ENCODE assay signal across 10 cellular contexts in genomic region chr17:45332989-45333701, GRCh38. TPM values are rescaled to one million over a fixed set of nuclear protein-coding genes. Genes with fewer than 3 reads are reported as not detected.
DNase-seq lines count a peak whose midpoint lies in the region; ATAC-seq and TF ChIP-seq lines count a peak whose summit lies in the region.
"Had no signal": no experiment of that assay in that cellular context is flagged by ENCODE, and none has a peak within 500 bp of the region (broad histone marks: within the 10 kb centered on the region; RNA-seq: fewer than 3 reads in every experiment).

No MANE protein-coding gene starts in this region.

- H3K36me3 ChIP-seq in endodermal cell (ENCODE audit: control insufficient read depth, insufficient read depth, low read length) (no peaks in the 10 kb centered on the region), subcutaneous abdominal adipose tissue (ENCODE audit: control insufficient read depth in 5 of 5, insufficient read depth in 5 of 5, low read length in 5 of 5) (no peaks in the 10 kb centered on the region)
- H3K36me3 ChIP-seq: adrenal gland had no signal

- 73 to 86% methylated on average over 1 to 4 of the region's 4 CpGs for WGBS in endodermal cell (ENCODE audit: insufficient coverage in 1 of 2, insufficient read length in 1 of 2), 2 experiments

- H3K9ac ChIP-seq in endodermal cell (ENCODE audit: extremely low read depth, low read length, poor library complexity, severe bottlenecking) (no peak overlapping the region), subcutaneous abdominal adipose tissue (ENCODE audit: low read length in 5 of 5) (no peak overlapping the region)

- H3K27ac Mint-ChIP-seq in activated CD4-positive, alpha-beta memory T cell treated with anti-CD3 and anti-CD28 coated beads for 36 hours = no peak overlapping the region
- H3K27ac Mint-ChIP-seq in activated CD4-positive, alpha-beta memory T cell treated with anti-CD3 and anti-CD28 coated beads, Interleukin-2, amount 10 ng/mL, durations not matched to agents 7 days and 5 days = no peak overlapping the region
- peak overlapping the region; percentile 83 for H3K27ac Mint-ChIP-seq in endodermal cell
- H3K27ac Mint-ChIP-seq in activated naive CD4-positive, alpha-beta T cell treated with anti-CD3 and anti-CD28 coated beads for 36 hours = no peak overlapping the region

- no peak for TF ChIP-seq CTCF in endodermal cell (conservative IDR thresholded peaks at IDR 0.05)

- POLR2A ChIA-PET in activated CD4-positive, alpha-beta memory T cell treated with anti-CD3 and anti-CD28 coated beads for 36 hours (lab: Charles Lee) = no interaction called here
- POLR2A ChIA-PET in activated CD4-positive, alpha-beta memory T cell treated with anti-CD3 and anti-CD28 coated beads, Interleukin-2, amount 10 ng/mL, durations not matched to agents 7 days and 5 days (lab: Charles Lee) = interaction anchor here (1.8 kb wide), 1 partner anchor 17 kb away, joined by 9 read pairs; the partner anchor contains the start of gene MAP3K14

- H3K4me1 Mint-ChIP-seq in activated CD4-positive, alpha-beta memory T cell treated with anti-CD3 and anti-CD28 coated beads for 36 hours (ENCODE audit: low read depth) = peaks cover 21% of the 10 kb centered on the region
- H3K4me1 Mint-ChIP-seq in activated CD4-positive, alpha-beta memory T cell treated with anti-CD3 and anti-CD28 coated beads, Interleukin-2, amount 10 ng/mL, durations not matched to agents 7 days and 5 days = peaks cover 32% of the 10 kb centered on the region
- H3K4me1 Mint-ChIP-seq in endodermal cell = peaks cover 43% of the 10 kb centered on the region
- H3K4me1 Mint-ChIP-seq in activated naive CD4-positive, alpha-beta T cell treated with anti-CD3 and anti-CD28 coated beads for 36 hours (ENCODE audit: low read depth) = peaks cover 5% of the 10 kb centered on the region

- CTCF ChIA-PET in activated CD4-positive, alpha-beta memory T cell treated with anti-CD3 and anti-CD28 coated beads for 36 hours (lab: Charles Lee) = interaction anchor here (1.1 kb wide), 1 partner anchor 56 kb away, joined by 3 read pairs; no protein-coding TSS in a partner anchor
- CTCF ChIA-PET in activated CD4-positive, alpha-beta memory T cell treated with anti-CD3 and anti-CD28 coated beads, Interleukin-2, amount 10 ng/mL, durations not matched to agents 7 days and 5 days (lab: Charles Lee) = interaction anchor here (0.7 to 1.2 kb wide), 2 partner anchors 16 to 56 kb away, joined by 3 to 4 read pairs; partner anchors contain the start of gene MAP3K14
- CTCF ChIA-PET in activated naive CD4-positive, alpha-beta T cell treated with anti-CD3 and anti-CD28 coated beads for 36 hours (lab: Charles Lee) = interaction anchor here (0.8 kb wide), 1 partner anchor 12 kb away, joined by 3 read pairs; no protein-coding TSS in a partner anchor

- H3K9me3 ChIP-seq in endodermal cell (ENCODE audit: control insufficient read depth, low read length) (no peaks in the 10 kb centered on the region), subcutaneous abdominal adipose tissue (ENCODE audit: control insufficient read depth in 5 of 5, low read length in 5 of 5) (no peaks in the 10 kb centered on the region)
- H3K9me3 ChIP-seq: adrenal gland had no signal

- no peak for ATAC-seq in HG03135 (IDR thresholded peaks at IDR 0.05; ENCODE audit: unreplicated experiment)

- H3K36me3 Mint-ChIP-seq in activated CD4-positive, alpha-beta memory T cell treated with anti-CD3 and anti-CD28 coated beads for 36 hours = no peaks in the 10 kb centered on the region
- H3K36me3 Mint-ChIP-seq in activated CD4-positive, alpha-beta memory T cell treated with anti-CD3 and anti-CD28 coated beads, Interleukin-2, amount 10 ng/mL, durations not matched to agents 7 days and 5 days (ENCODE audit: low read depth) = no peaks in the 10 kb centered on the region
- H3K36me3 Mint-ChIP-seq in endodermal cell (ENCODE audit: low read depth) = no peaks in the 10 kb centered on the region
- H3K36me3 Mint-ChIP-seq in activated naive CD4-positive, alpha-beta T cell treated with anti-CD3 and anti-CD28 coated beads for 36 hours (ENCODE audit: low read depth) = no peaks in the 10 kb centered on the region

- H3K27me3 ChIP-seq in endodermal cell (ENCODE audit: control insufficient read depth, insufficient read depth, low read length, poor library complexity, severe bottlenecking) (no peaks in the 10 kb centered on the region), subcutaneous abdominal adipose tissue (ENCODE audit: control insufficient read depth in 5 of 5, insufficient read depth in 4 of 5, low read length in 5 of 5) (peaks cover 0 to 2% (median 0%) of the 10 kb centered on the region in 5 donors)
- H3K27me3 ChIP-seq: adrenal gland had no signal

- H3K27me3 Mint-ChIP-seq in activated CD4-positive, alpha-beta memory T cell treated with anti-CD3 and anti-CD28 coated beads for 36 hours = no peaks in the 10 kb centered on the region
- no peaks in the 10 kb centered on the region for H3K27me3 Mint-ChIP-seq in activated CD4-positive, alpha-beta memory T cell treated with anti-CD3 and anti-CD28 coated beads, Interleukin-2, amount 10 ng/mL, durations not matched to agents 7 days and 5 days
- H3K27me3 Mint-ChIP-seq in endodermal cell (ENCODE audit: insufficient read depth) = peaks cover 51% of the 10 kb centered on the region
- no peaks in the 10 kb centered on the region for H3K27me3 Mint-ChIP-seq in activated naive CD4-positive, alpha-beta T cell treated with anti-CD3 and anti-CD28 coated beads for 36 hours (ENCODE audit: low read depth)

- H3K27ac ChIP-seq in endodermal cell (ENCODE audit: low read depth, low read length) (no peak overlapping the region), subcutaneous abdominal adipose tissue (ENCODE audit: low read depth, low read length) (peak overlapping the region; percentile 30)

- no peaks in the 10 kb centered on the region for H3K9me3 Mint-ChIP-seq in activated CD4-positive, alpha-beta memory T cell treated with anti-CD3 and anti-CD28 coated beads for 36 hours
- no peaks in the 10 kb centered on the region for H3K9me3 Mint-ChIP-seq in activated CD4-positive, alpha-beta memory T cell treated with anti-CD3 and anti-CD28 coated beads, Interleukin-2, amount 10 ng/mL, durations not matched to agents 7 days and 5 days
- H3K9me3 Mint-ChIP-seq in endodermal cell = no peaks in the 10 kb centered on the region
- no peaks in the 10 kb centered on the region for H3K9me3 Mint-ChIP-seq in activated naive CD4-positive, alpha-beta T cell treated with anti-CD3 and anti-CD28 coated beads for 36 hours

- H3K4me3 ChIP-seq in endodermal cell (ENCODE audit: low read length) (no peak overlapping the region), subcutaneous abdominal adipose tissue (ENCODE audit: low read depth in 1 of 5, low read length in 5 of 5) (no peak overlapping the region)
- H3K4me3 ChIP-seq: adrenal gland had no signal

- H3K4me1 ChIP-seq in endodermal cell (ENCODE audit: control insufficient read depth, insufficient read depth, low read length) (peaks cover 11% of the 10 kb centered on the region), subcutaneous abdominal adipose tissue (ENCODE audit: control insufficient read depth in 5 of 5, insufficient read depth in 5 of 5, low read length in 5 of 5) (peaks cover 3 to 32% (median 25%) of the 10 kb centered on the region in 5 donors)

- no peak overlapping the region for H3K4me3 Mint-ChIP-seq in activated CD4-positive, alpha-beta memory T cell treated with anti-CD3 and anti-CD28 coated beads for 36 hours
- H3K4me3 Mint-ChIP-seq in activated CD4-positive, alpha-beta memory T cell treated with anti-CD3 and anti-CD28 coated beads, Interleukin-2, amount 10 ng/mL, durations not matched to agents 7 days and 5 days = no peak overlapping the region
- no peak overlapping the region for H3K4me3 Mint-ChIP-seq in endodermal cell
- H3K4me3 Mint-ChIP-seq in activated naive CD4-positive, alpha-beta T cell treated with anti-CD3 and anti-CD28 coated beads for 36 hours = no peak overlapping the region

- DNase-seq in activated CD4-positive, alpha-beta memory T cell treated with anti-CD3 and anti-CD28 coated beads for 36 hours = peak; percentile 26
- no peak for DNase-seq in activated CD4-positive, alpha-beta memory T cell treated with anti-CD3 and anti-CD28 coated beads, Interleukin-2, amount 10 ng/mL, durations not matched to agents 7 days and 5 days
- DNase-seq in NOMO-1 treated with dmso at 0.1 percent for 144 hours (lab: John Stamatoyannopoulos, UW; ENCODE audit: unreplicated experiment) (peak; percentile 91), endodermal cell (peak; percentile 51), NCI-H526 (lab: John Stamatoyannopoulos, UW) (no peak)
- DNase-seq in activated naive CD4-positive, alpha-beta T cell treated with anti-CD3 and anti-CD28 coated beads for 36 hours = no peak
- DNase-seq: NK-92 treated with Interleukin-12 subunit alpha and Interleukin-12 subunit beta, amount 100 ng/mL, for 24 hours had no signal

- intact Hi-C loops in activated CD4-positive, alpha-beta memory T cell treated with anti-CD3 and anti-CD28 coated beads for 36 hours (cut with micrococcal nuclease) = no loop called here
- intact Hi-C loops in activated naive CD4-positive, alpha-beta T cell treated with anti-CD3 and anti-CD28 coated beads for 36 hours (cut with micrococcal nuclease) = no loop called here

RNA-seq across cellular contexts. Expression of gene MAP3K14, which starts 16.3 kb away (rescaled TPM):
- total RNA-seq in activated CD4-positive, alpha-beta memory T cell treated with anti-CD3 and anti-CD28 coated beads for 36 hours = 10 to 100 TPM; 62.9 to 65.0 TPM
- total RNA-seq in activated CD4-positive, alpha-beta memory T cell treated with anti-CD3 and anti-CD28 coated beads, Interleukin-2, amount 10 ng/mL, durations not matched to agents 7 days and 5 days = 10 to 100 TPM; 28.7 to 30.6 TPM
- 1 to 10 TPM; 4.6 to 5.5 TPM for total RNA-seq in endodermal cell
- polyA plus RNA-seq in endodermal cell (2013, experiment 1 of 2) = 5.3 TPM
- 4.0 TPM for polyA plus RNA-seq in endodermal cell (2013, experiment 2 of 2)
- 10 to 100 TPM; 45.5 to 52.0 TPM for total RNA-seq in activated naive CD4-positive, alpha-beta T cell treated with anti-CD3 and anti-CD28 coated beads for 36 hours

Comparison
In these comparisons a context has a peak if more than half of its experiments do, and no peak if none do; other contexts are left out.
1. DNase-seq: peak in activated CD4-positive, alpha-beta memory T cell treated with anti-CD3 and anti-CD28 coated beads for 36 hours (single experiment), NOMO-1 treated with dmso at 0.1 percent for 144 hours (single experiment) and endodermal cell (single experiment); none in activated CD4-positive, alpha-beta memory T cell treated with anti-CD3 and anti-CD28 coated beads, Interleukin-2, amount 10 ng/mL, durations not matched to agents 7 days and 5 days (single experiment), NCI-H526 (0 of 2) and activated naive CD4-positive, alpha-beta T cell treated with anti-CD3 and anti-CD28 coated beads for 36 hours (single experiment).
2. RNA of gene MAP3K14, which starts 16.3 kb away (total RNA-seq): 62.9 to 65.0 TPM in activated CD4-positive, alpha-beta memory T cell treated with anti-CD3 and anti-CD28 coated beads for 36 hours, 45.5 to 52.0 TPM in activated naive CD4-positive, alpha-beta T cell treated with anti-CD3 and anti-CD28 coated beads for 36 hours and 28.7 to 30.6 TPM in activated CD4-positive, alpha-beta memory T cell treated with anti-CD3 and anti-CD28 coated beads, Interleukin-2, amount 10 ng/mL, durations not matched to agents 7 days and 5 days; 4.6 to 5.5 TPM in endodermal cell; every median in the first group is over 4 times any median in the second.